In the genomic region with DNA sequence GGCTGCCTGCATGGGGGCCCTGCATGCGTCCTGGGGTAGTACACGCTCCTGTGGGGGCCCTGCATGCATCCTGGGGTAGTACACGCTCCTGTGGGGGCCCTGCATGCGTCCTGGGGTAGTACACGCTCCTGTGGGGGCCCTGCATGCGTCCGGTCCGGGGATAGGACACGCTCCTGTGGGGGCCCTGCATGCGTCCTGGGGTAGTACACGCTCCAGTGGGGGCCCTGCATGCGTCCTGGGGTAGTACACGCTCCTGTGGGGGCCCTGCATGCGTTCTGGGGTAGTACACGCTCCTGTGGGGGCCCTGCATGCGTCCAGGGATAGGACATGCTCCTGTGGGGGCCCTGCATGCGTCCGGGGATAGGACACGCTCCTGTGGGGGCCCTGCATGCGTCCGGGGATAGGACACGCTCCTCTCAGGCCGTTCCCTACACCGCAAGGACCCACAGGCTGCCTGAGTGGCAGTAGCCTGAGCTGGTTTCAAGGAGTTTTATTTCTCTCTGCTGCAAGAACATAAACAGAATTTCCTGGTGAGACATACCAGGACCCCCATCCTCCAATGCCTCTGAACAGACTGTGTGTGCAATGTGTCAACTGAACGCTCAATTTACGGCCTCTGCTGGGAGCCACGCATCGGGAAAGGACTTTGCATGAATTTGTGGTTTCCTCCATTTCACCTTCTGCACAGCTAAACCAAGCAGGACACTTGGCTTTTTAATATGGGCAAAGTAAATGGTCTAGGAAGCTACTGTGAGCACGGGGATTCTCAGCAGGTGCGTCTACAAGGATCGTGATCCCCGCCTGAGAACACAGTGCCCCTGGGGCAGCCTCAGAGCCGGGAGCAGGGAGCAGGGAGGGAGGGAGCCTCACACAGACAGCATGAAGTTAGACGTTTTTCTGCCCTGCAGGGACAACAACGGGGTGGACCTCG, we compare ENCODE assay signal across 22 cellular contexts. TPM values are rescaled to one million over a fixed set of nuclear protein-coding genes. Genes with fewer than 3 reads are reported as not detected.
"Had no signal": no experiment of that assay in that cellular context is flagged by ENCODE, and none has a peak within 500 bp of the region (broad histone marks: within the 10 kb centered on the region; RNA-seq: fewer than 3 reads in every experiment).

No MANE protein-coding gene starts in this region.

- H3K4me3 ChIP-seq: esophagus squamous epithelium, gastroesophageal sphincter, hepatocyte, left lung, lung, suprapubic skin, thyroid gland had no signal

- DNase-seq: effector memory CD4-positive, alpha-beta T cell; esophagus squamous epithelium; foreskin fibroblast; kidney glomerular epithelial cell; mesenchymal stem cell; midbrain; small intestine; stimulated activated CD4-positive, alpha-beta T cell treated with anti-CD3 and anti-CD28 coated beads, Interleukin-12 subunit alpha, Interleukin-12 subunit beta, amount 100 ng/mL, for 4 hours; stimulated activated naive CD4-positive, alpha-beta T cell; thyroid gland had no signal

- H3K27me3 ChIP-seq: thyroid gland had no signal

- H3K27ac ChIP-seq: epithelial cell of prostate, esophagus squamous epithelium, gastroesophageal sphincter, hepatocyte, left lung, neutrophil, suprapubic skin, thyroid gland had no signal

- ATAC-seq: gastroesophageal sphincter; natural killer cell treated with Interleukin-12 subunit alpha and Interleukin-12 subunit beta and Interleukin-15 and Interleukin-18, amount 100 ng/mL, for 72 hours had no signal

- FAIRE-seq: endometrium, small intestine, urothelium cell line had no signal

- H3K4me2 ChIP-seq: hepatocyte had no signal

- H3K4me1 ChIP-seq: esophagus squamous epithelium, gastroesophageal sphincter, left lung, suprapubic skin, thyroid gland had no signal

- H3K9me3 ChIP-seq: esophagus squamous epithelium, left lung, neutrophil, suprapubic skin, thyroid gland had no signal

- H2AFZ ChIP-seq: hepatocyte had no signal

- H3K36me3 ChIP-seq: esophagus squamous epithelium, gastroesophageal sphincter, left lung, neutrophil, suprapubic skin, thyroid gland had no signal

RNA-seq across cellular contexts. Expression of a gene that starts 51.4 kb away (rescaled TPM):
- total RNA-seq: gastroesophageal sphincter; hepatocyte; natural killer cell treated with Interleukin-12 subunit alpha and Interleukin-12 subunit beta and Interleukin-15 and Interleukin-18, amount 100 ng/mL, for 72 hours; osteocyte; pulmonary artery endothelial cell had no signal
- polyA plus RNA-seq: hepatocyte had no signal
